ENCODE assay signal across 9 cellular contexts in the genomic region with DNA sequence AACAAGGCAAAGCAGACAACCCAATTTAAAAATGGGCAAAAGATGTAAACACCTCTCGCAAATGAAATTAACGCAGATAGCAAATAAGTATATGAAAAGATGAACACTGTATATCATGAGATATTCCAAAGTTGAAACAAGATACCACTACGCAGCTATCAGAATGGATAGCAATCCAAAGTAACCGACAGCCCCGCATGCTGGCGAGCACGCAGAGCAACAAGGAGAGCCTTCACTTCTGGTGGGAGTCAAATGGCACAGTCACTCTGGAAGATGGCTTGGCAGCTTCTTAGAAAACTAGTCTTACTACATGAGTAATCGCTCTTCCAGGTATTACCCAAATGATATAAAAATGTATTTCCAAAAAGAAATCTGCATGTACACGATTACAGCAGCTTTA. TPM values are rescaled to one million over a fixed set of nuclear protein-coding genes. Genes with fewer than 3 reads are reported as not detected.
DNase-seq lines count a peak whose midpoint lies in the region; ATAC-seq, FAIRE-seq and TF ChIP-seq lines count a peak whose summit lies in the region.
"Had no signal": no experiment of that assay in that cellular context is flagged by ENCODE, and none has a peak within 500 bp of the region (broad histone marks: within the 10 kb centered on the region; RNA-seq: fewer than 3 reads in every experiment).

No MANE protein-coding gene starts in this region.

- peak overlapping the region; percentile 96 for H3K4me3 Mint-ChIP-seq in HFFc6
- H3K4me3 Mint-ChIP-seq in activated naive CD8-positive, alpha-beta T cell treated with anti-CD3 and anti-CD28 coated beads, Interleukin-2, amount 50 U/mL, for 24 hours: peak overlapping the region; percentile 94
- peak overlapping the region; percentile 93 for H3K4me3 Mint-ChIP-seq in mesothelial cell of epicardium

- H3K4me1 ChIP-seq in BE2C: no peaks in the 10 kb centered on the region; the same call in 1 of the 2 replicates

- H3K27me3 Mint-ChIP-seq in HFFc6 (ENCODE audit: insufficient read depth) (peaks cover 3% of the 10 kb centered on the region; the same call in 1 of the 2 replicates), mesothelial cell of epicardium (ENCODE audit: low read depth) (no peaks in the 10 kb centered on the region)
- peaks cover 6% of the 10 kb centered on the region for H3K27me3 Mint-ChIP-seq in activated naive CD8-positive, alpha-beta T cell treated with anti-CD3 and anti-CD28 coated beads, Interleukin-2, amount 50 U/mL, for 24 hours

- H3K27ac Mint-ChIP-seq in HFFc6: no peak overlapping the region
- H3K27ac Mint-ChIP-seq in activated naive CD8-positive, alpha-beta T cell treated with anti-CD3 and anti-CD28 coated beads, Interleukin-2, amount 50 U/mL, for 24 hours: peak overlapping the region; percentile 95
- no peak overlapping the region for H3K27ac Mint-ChIP-seq in mesothelial cell of epicardium

- TF ChIP-seq CTCF in BE2C (IDR thresholded peaks at IDR 0.05; ENCODE audit: low read depth, low read length) (no peak), HFFc6 (IDR thresholded peaks at IDR 0.05) (no peak), mesothelial cell of epicardium (IDR thresholded peaks at IDR 0.05; ENCODE audit: unreplicated experiment) (no peak)

- H3K9me3 Mint-ChIP-seq in HFFc6 (no peaks in the 10 kb centered on the region), mesothelial cell of epicardium (no peaks in the 10 kb centered on the region)
- H3K9me3 Mint-ChIP-seq in activated naive CD8-positive, alpha-beta T cell treated with anti-CD3 and anti-CD28 coated beads, Interleukin-2, amount 50 U/mL, for 24 hours: no peaks in the 10 kb centered on the region

- peaks cover 20% of the 10 kb centered on the region for H3K4me1 Mint-ChIP-seq in HFFc6 (ENCODE audit: low read depth)
- H3K4me1 Mint-ChIP-seq in activated naive CD8-positive, alpha-beta T cell treated with anti-CD3 and anti-CD28 coated beads, Interleukin-2, amount 50 U/mL, for 24 hours: peaks cover 30% of the 10 kb centered on the region
- H3K4me1 Mint-ChIP-seq in mesothelial cell of epicardium: peaks cover 15% of the 10 kb centered on the region

- H3K36me3 Mint-ChIP-seq in HFFc6 (ENCODE audit: low read depth): peaks cover 12% of the 10 kb centered on the region
- H3K36me3 Mint-ChIP-seq in activated naive CD8-positive, alpha-beta T cell treated with anti-CD3 and anti-CD28 coated beads, Interleukin-2, amount 50 U/mL, for 24 hours (ENCODE audit: low read depth): peaks cover 29% of the 10 kb centered on the region
- peaks cover 16% of the 10 kb centered on the region for H3K36me3 Mint-ChIP-seq in mesothelial cell of epicardium

- peaks cover 25% of the 10 kb centered on the region for H3K36me3 ChIP-seq in BE2C

- DNase-seq in BE2C: no peak
- DNase-seq in HFFc6: no peak
- no peak for DNase-seq in activated naive CD8-positive, alpha-beta T cell treated with anti-CD3 and anti-CD28 coated beads, Interleukin-2, amount 50 U/mL, for 24 hours
- no peak for DNase-seq in mesothelial cell of epicardium (ENCODE audit: low spot score in 2 of 2, unreplicated experiment in 2 of 2)
- no peak for DNase-seq in NCI-H2196 treated with DMSO at 0.1 percent for 48 hours (lab: John Stamatoyannopoulos, UW; ENCODE audit: unreplicated experiment)
- DNase-seq in NCI-H1092 treated with DMSO at 0.1 percent for 48 hours (lab: John Stamatoyannopoulos, UW): no peak
- DNase-seq in RCC 7860 (ENCODE audit: low spot score): no peak
- no peak for DNase-seq in hypothalamus (lab: John Stamatoyannopoulos, UW)
- DNase-seq: GDM1 had no signal

- ATAC-seq in activated naive CD8-positive, alpha-beta T cell treated with anti-CD3 and anti-CD28 coated beads, Interleukin-2, amount 50 U/mL, for 24 hours: no peak

- peak overlapping the region; percentile 95 for H3K4me3 ChIP-seq in BE2C (ENCODE audit: low read depth, low read length)

- no peak for FAIRE-seq in RCC 7860 (lab: Jason Lieb, UNC)

- no peaks in the 10 kb centered on the region for H3K9me3 ChIP-seq in BE2C

- no peaks in the 10 kb centered on the region for H3K27me3 ChIP-seq in BE2C

RNA-seq across cellular contexts. Expression of gene NDUFA10, which starts 1.4 kb away (rescaled TPM):
- polyA plus RNA-seq in BE2C (2012; ENCODE audit: insufficient read depth, insufficient read length, low read depth): 80.3 TPM
- total RNA-seq in HFFc6 (2021; fragmentation: NEBNext Ultra II Directional; extraction: Animal tissue kit (Norgen Biotek cat#: 25700)): 100 to 1,000 TPM; 116 to 133 (median 125) TPM
- total RNA-seq in mesothelial cell of epicardium: 121 to 129 TPM (median 125 TPM) in 3 replicates

RNA-seq across cellular contexts. Expression of gene OR6B2, which starts 6.4 kb away (rescaled TPM):
- polyA plus RNA-seq in BE2C (2012; ENCODE audit: insufficient read depth, insufficient read length, low read depth): 0.29 TPM
- total RNA-seq in HFFc6 (2021; fragmentation: NEBNext Ultra II Directional; extraction: Animal tissue kit (Norgen Biotek cat#: 25700)): not detected
- not detected in 3 replicates for total RNA-seq in mesothelial cell of epicardium

RNA-seq across cellular contexts. Expression of gene OR6B3, which starts 29.5 kb away (rescaled TPM):
- polyA plus RNA-seq in BE2C (2012; ENCODE audit: insufficient read depth, insufficient read length, low read depth): not detected
- total RNA-seq in HFFc6 (2021; fragmentation: NEBNext Ultra II Directional; extraction: Animal tissue kit (Norgen Biotek cat#: 25700)): not detected
- not detected in 3 replicates for total RNA-seq in mesothelial cell of epicardium
